ENCODE assay signal across 9 cellular contexts in the genomic region with DNA sequence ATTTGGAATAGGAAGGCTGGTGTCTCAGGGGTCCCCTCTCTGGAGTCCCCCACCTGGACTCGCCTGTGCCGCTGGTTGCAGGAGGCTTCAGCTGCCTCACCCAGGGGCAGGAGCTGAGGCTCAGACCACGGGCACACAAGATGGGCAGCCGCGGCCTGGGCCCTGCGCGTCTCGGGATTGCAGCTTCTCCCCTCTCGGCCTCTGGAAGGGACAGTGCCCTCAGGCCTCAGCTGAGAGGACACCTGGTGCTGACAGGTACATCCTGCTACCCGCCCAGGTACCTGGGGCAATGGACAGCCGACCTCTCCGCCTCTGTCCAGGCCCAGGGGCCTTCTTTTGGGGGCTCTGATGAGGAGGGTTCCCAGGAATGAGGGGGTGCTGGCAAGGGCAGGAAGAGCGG. TPM values are rescaled to one million over a fixed set of nuclear protein-coding genes. Genes with fewer than 3 reads are reported as not detected.
"Had no signal": no experiment of that assay in that cellular context is flagged by ENCODE, and none has a peak within 500 bp of the region (broad histone marks: within the 10 kb centered on the region; RNA-seq: fewer than 3 reads in every experiment).

No MANE protein-coding gene starts in this region.

- ATAC-seq: GM12878 had no signal

- DNase-seq: GDM1, GF-D8 had no signal

- FAIRE-seq: G401.6, GM12878, GM12891, GM12892, GM18507, GM19239 had no signal

- H3K4me3 ChIP-seq: GM12878 had no signal

RNA-seq across cellular contexts. Expression of gene UNC5A, which starts 38.3 kb away (rescaled TPM):
- total RNA-seq: G401, GM12878 had no signal
- polyA plus RNA-seq: GM12878 had no signal

RNA-seq across cellular contexts. Expression of gene HK3, which starts 50.5 kb away (rescaled TPM):
- total RNA-seq: G401 had no signal
